Comparison of ENCODE assay signal across 8 cellular contexts in genomic region chrX:108439961-108440696, GRCh38. TPM values are rescaled to one million over a fixed set of nuclear protein-coding genes. Genes with fewer than 3 reads are reported as not detected.
DNase-seq lines count a peak whose midpoint lies in the region; ATAC-seq and TF ChIP-seq lines count a peak whose summit lies in the region.

No MANE protein-coding gene starts in this region.

- no peaks in the 10 kb centered on the region for H3K27me3 ChIP-seq in Peyer's patch
- no peaks in the 10 kb centered on the region for H3K27me3 ChIP-seq in fibroblast of lung (ENCODE audit: control insufficient read depth, insufficient read depth, low read length)

- peak overlapping the region; percentile 16 for H2AFZ ChIP-seq in fibroblast of lung (ENCODE audit: low read length)

- peak overlapping the region; percentile 94 for H3K27ac Mint-ChIP-seq in osteocyte (ENCODE audit: unreplicated experiment)

- H3K9me3 ChIP-seq in Peyer's patch, result no peaks in the 10 kb centered on the region
- H3K9me3 ChIP-seq in fibroblast of lung (ENCODE audit: control insufficient read depth, insufficient read depth, low read depth, low read length), result no peaks in the 10 kb centered on the region

- no peaks in the 10 kb centered on the region for H3K79me2 ChIP-seq in fibroblast of lung (ENCODE audit: control insufficient read depth, insufficient read depth, low read length)

- TF ChIP-seq POLR2A in Peyer's patch (IDR thresholded peaks at IDR 0.05), result no peak

- H3K36me3 ChIP-seq in Peyer's patch (no peaks in the 10 kb centered on the region), fibroblast of lung (ENCODE audit: control insufficient read depth, insufficient read depth, low read length) (no peaks in the 10 kb centered on the region)

- peak; percentile 42 for DNase-seq in EH (ENCODE audit: low read depth)
- no peak for DNase-seq in Peyer's patch
- peak in 1 of 2 donors; percentile 49 for DNase-seq in fibroblast of lung (ENCODE audit: low read depth in 2 of 2)
- DNase-seq in osteocyte (ENCODE audit: extremely low spot score, unreplicated experiment), result no peak
- DNase-seq in NCI-H774 (lab: John Stamatoyannopoulos, UW), result no peak
- DNase-seq in DMS153 (lab: John Stamatoyannopoulos, UW), result no peak

- no peaks in the 10 kb centered on the region for H3K27me3 Mint-ChIP-seq in osteocyte (ENCODE audit: unreplicated experiment)

- H3K4me1 Mint-ChIP-seq in osteocyte (ENCODE audit: unreplicated experiment), result peaks cover 67% of the 10 kb centered on the region

- peak overlapping the region in 3 of 4 donors; percentile 20 to 39 (median 36) for H3K4me3 ChIP-seq in Peyer's patch
- H3K4me3 ChIP-seq in fibroblast of lung (replicated peaks in 1 of 4; ENCODE audit: control extremely low read depth in 1 of 4, insufficient read depth in 1 of 4, low read depth in 3 of 4, low read length in 4 of 4), result peak overlapping the region; percentile 54 to 93 (median 66)

- H3K36me3 Mint-ChIP-seq in osteocyte (ENCODE audit: unreplicated experiment), result peaks cover 7% of the 10 kb centered on the region

- TF ChIP-seq CTCF in Peyer's patch (IDR thresholded peaks at IDR 0.05) (no peak), fibroblast of lung (conservative IDR thresholded peaks at IDR 0.05 in 1 of 2, IDR thresholded peaks at IDR 0.05 in 1 of 2; ENCODE audit: low read depth in 1 of 2, low read length in 2 of 2) (no peak), osteocyte (IDR thresholded peaks at IDR 0.05) (no peak)

- peaks cover 6% of the 10 kb centered on the region for H3K9me3 Mint-ChIP-seq in osteocyte (ENCODE audit: unreplicated experiment)

- H3K27ac ChIP-seq in Peyer's patch (peak overlapping the region in 1 of 4 donors; percentile 61), fibroblast of lung (ENCODE audit: insufficient read depth, low read length) (peak overlapping the region; percentile 43)

- ATAC-seq in HG02678 (IDR thresholded peaks at IDR 0.05; ENCODE audit: unreplicated experiment) (no peak), HG03460 (IDR thresholded peaks at IDR 0.05; ENCODE audit: unreplicated experiment) (no peak)

- H3K4me2 ChIP-seq in fibroblast of lung (ENCODE audit: extremely low read depth, insufficient read depth, low read length), result peak overlapping the region; percentile 78

- H3K4me1 ChIP-seq in Peyer's patch (no peaks in the 10 kb centered on the region), fibroblast of lung (ENCODE audit: control insufficient read depth, extremely low read depth, insufficient read depth, low read length) (no peaks in the 10 kb centered on the region)

- no peaks in the 10 kb centered on the region for H4K20me1 ChIP-seq in fibroblast of lung (ENCODE audit: control insufficient read depth, extremely low read depth, insufficient read depth, low read length)

- H3K9ac ChIP-seq in fibroblast of lung (ENCODE audit: insufficient read depth, low read length), result no peak overlapping the region

- peak overlapping the region; percentile 97 for H3K4me3 Mint-ChIP-seq in osteocyte (ENCODE audit: unreplicated experiment)

RNA-seq across cellular contexts. Expression of gene COL4A5, which starts 0.5 kb away (rescaled TPM):
- total RNA-seq in Peyer's patch (10 to 100 TPM in 1 of 4 donors, 1 to 10 TPM in 3; 1.2 to 18.2 (median 8.1) TPM), fibroblast of lung (54.7 and 55.7 TPM in 2 replicates), osteocyte (535 and 547 TPM in 2 replicates)
- 4.9 and 16.3 TPM in 2 replicates for polyA plus RNA-seq in fibroblast of lung
- 2.4 and 9.2 TPM in 2 replicates for polyA plus RNA-seq in fibroblast of lung (2012)
- polyA minus RNA-seq in fibroblast of lung (ENCODE audit: low replicate concordance), result 2.1 and 45.3 TPM in 2 replicates

RNA-seq across cellular contexts. Expression of gene COL4A6, which starts 1.9 kb away (rescaled TPM):
- total RNA-seq in Peyer's patch (1 to 10 TPM in 1 of 4 donors, under 1 TPM in 3; 0.18 to 2.4 (median 0.89) TPM), fibroblast of lung (3.5 and 7.2 TPM in 2 replicates), osteocyte (36.2 and 36.9 TPM in 2 replicates)
- 0.15 and 1.4 TPM in 2 replicates for polyA plus RNA-seq in fibroblast of lung
- polyA plus RNA-seq in fibroblast of lung (2012), result 0.07 and 1.2 TPM in 2 replicates
- 1.0 TPM in 1 of 2 replicates, not detected in the other for polyA minus RNA-seq in fibroblast of lung (ENCODE audit: low replicate concordance)
